1 cellular context compared by ENCODE assay signal in the genomic region with DNA sequence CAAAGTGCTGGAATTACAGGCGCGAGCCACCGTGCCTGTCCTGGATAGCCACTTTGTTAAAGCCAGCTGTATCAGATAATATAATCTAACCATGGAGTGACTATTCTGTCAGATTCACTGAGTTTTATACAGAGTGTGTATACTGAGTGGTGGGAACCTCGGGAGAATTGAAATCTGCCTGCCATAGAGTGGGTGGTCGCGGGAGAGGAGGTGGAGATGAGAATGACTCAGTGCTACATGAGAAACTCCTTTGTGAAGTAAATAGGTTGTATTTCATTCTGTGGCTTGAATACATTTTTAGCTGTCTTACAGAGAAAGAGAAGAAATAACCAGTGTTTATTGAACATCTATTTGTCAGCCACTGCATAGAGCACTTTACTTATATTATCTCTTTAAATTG.
A peak's percentile ranks its signal among the peaks of the same experiment; 100 is the strongest.
TF ChIP-seq lines count a peak whose summit lies in the region.

No MANE protein-coding gene starts in this region.

TF ChIP-seq in K562, 482 proteins besides CTCF, POLR2A, EP300 and RAD21:
- TF ChIP-seq EGR1 (conservative IDR thresholded peaks at IDR 0.05) (peak; percentile 78), HCFC1 (IDR thresholded peaks at IDR 0.05; ENCODE audit: low read depth, low read length) (no peak)
